In genomic region chr10:102066421-102067068, GRCh38 we compare ENCODE assay signal across 8 cellular contexts. TPM values are rescaled to one million over a fixed set of nuclear protein-coding genes. Genes with fewer than 3 reads are reported as not detected.
DNase-seq lines count a peak whose midpoint lies in the region; ATAC-seq, FAIRE-seq and TF ChIP-seq lines count a peak whose summit lies in the region.

No MANE protein-coding gene starts in this region.

- H3K9me1 ChIP-seq in endothelial cell of umbilical vein (replicated peaks; ENCODE audit: control insufficient read depth, extremely low read depth, insufficient read depth, low read length): no peaks in the 10 kb centered on the region

- H3K9me3 ChIP-seq in OCI-LY3 (ENCODE audit: insufficient read depth, low read length) (no peaks in the 10 kb centered on the region), endothelial cell of umbilical vein (replicated peaks; ENCODE audit: control insufficient read depth, insufficient read depth, low read length) (no peaks in the 10 kb centered on the region), psoas muscle (no peaks in the 10 kb centered on the region)

- H3K36me3 ChIP-seq in OCI-LY3 (replicated peaks; ENCODE audit: low read depth, low read length): no peaks in the 10 kb centered on the region
- no peaks in the 10 kb centered on the region for H3K36me3 ChIP-seq in endothelial cell of umbilical vein (ENCODE audit: control insufficient read depth in 2 of 2, extremely low read depth in 1 of 2, insufficient read depth in 2 of 2, low read length in 2 of 2)
- peaks cover 0 to 9% of the 10 kb centered on the region in 2 donors for H3K36me3 ChIP-seq in psoas muscle (ENCODE audit: insufficient read depth in 1 of 2, low read depth in 1 of 2)

- dilution Hi-C loops in endothelial cell of umbilical vein (cut with MboI; ENCODE audit: extremely low pct_ligation_motif_present, low sequenced_read_pairs): no loop called here

- in situ Hi-C loops in G401 (cut with HindIII; ENCODE audit: low sequenced_read_pairs): no loop called here

- H3K9ac ChIP-seq in OCI-LY3 (ENCODE audit: low read length) (peak overlapping the region; percentile 65), endothelial cell of umbilical vein (replicated peaks; ENCODE audit: extremely low read depth, insufficient read depth, low read length) (no peak overlapping the region)

- H3K27me3 ChIP-seq in OCI-LY3 (ENCODE audit: low read depth, low read length) (no peaks in the 10 kb centered on the region), endothelial cell of umbilical vein (ENCODE audit: control insufficient read depth in 2 of 2, insufficient read depth in 2 of 2, low read length in 2 of 2) (no peaks in the 10 kb centered on the region), psoas muscle (ENCODE audit: insufficient read depth in 3 of 3, low read length in 2 of 3) (no peaks in the 10 kb centered on the region)

- no peak for FAIRE-seq in endothelial cell of umbilical vein (lab: Jason Lieb, UNC)

- H3K27ac ChIP-seq in OCI-LY3 (ENCODE audit: low read length): no peak overlapping the region
- H3K27ac ChIP-seq in endothelial cell of umbilical vein (ENCODE audit: insufficient read depth, low read depth, low read length): no peak overlapping the region
- H3K27ac ChIP-seq in psoas muscle: peak overlapping the region; percentile 88

- DNase-seq in G401 (ENCODE audit: low spot score) (peak; percentile 26), endothelial cell of umbilical vein (ENCODE audit: low read depth, low spot score) (no peak), psoas muscle (no peak), glomerular visceral epithelial cell (ENCODE audit: extremely low spot score) (no peak), omental fat pad (ENCODE audit: low spot score) (no peak), iPS-NIHi11 (ENCODE audit: low spot score) (no peak), NCI-H2196 (lab: John Stamatoyannopoulos, UW; ENCODE audit: unreplicated experiment) (no peak)

- ATAC-seq in psoas muscle (no peak), omental fat pad (ENCODE audit: low FRiP score) (no peak)

- intact Hi-C loops in endothelial cell of umbilical vein (cut with micrococcal nuclease): no loop called here
- intact Hi-C loops in psoas muscle (cut with DNase I): no loop called here

- no peak overlapping the region for H2AFZ ChIP-seq in OCI-LY3 (ENCODE audit: low read depth, low read length)
- H2AFZ ChIP-seq in endothelial cell of umbilical vein (ENCODE audit: low read depth, low read length): no peak overlapping the region

- H3K4me1 ChIP-seq in OCI-LY3 (ENCODE audit: low read length) (peaks cover 13% of the 10 kb centered on the region), endothelial cell of umbilical vein (ENCODE audit: control insufficient read depth, extremely low read depth, insufficient read depth, low read length) (peaks cover 14% of the 10 kb centered on the region), psoas muscle (peaks cover 18% of the 10 kb centered on the region)

- H4K20me1 ChIP-seq in OCI-LY3 (ENCODE audit: insufficient read depth, low read length) (no peaks in the 10 kb centered on the region), endothelial cell of umbilical vein (replicated peaks; ENCODE audit: control insufficient read depth, extremely low read depth, insufficient read depth, low read length) (no peaks in the 10 kb centered on the region)

- TSS peak; percentile 38 for BruUV-seq in endothelial cell of umbilical vein (replicated peaks; lab: Mats Ljungman, UMichigan)

- H3K79me2 ChIP-seq in OCI-LY3 (ENCODE audit: low read length) (peaks cover 16% of the 10 kb centered on the region), endothelial cell of umbilical vein (ENCODE audit: control insufficient read depth, insufficient read depth, low read length) (peaks cover 30% of the 10 kb centered on the region)

- H3K4me3 ChIP-seq in OCI-LY3 (ENCODE audit: low read length) (peak overlapping the region; percentile 79), endothelial cell of umbilical vein (replicated peaks in 1 of 3; ENCODE audit: insufficient read depth in 1 of 3, low read depth in 1 of 3, low read length in 3 of 3) (peak overlapping the region in 1 of 3 experiments; percentile 42), psoas muscle (peak overlapping the region; percentile 90)

- CTCF ChIA-PET in endothelial cell of umbilical vein (lab: Charles Lee): interaction anchor here (0.9 to 4.4 kb wide), 8 partner anchors 14 to 230 kb away, joined by 3 to 45 read pairs (median 4); no protein-coding TSS in a partner anchor

- POLR2A ChIA-PET in endothelial cell of umbilical vein (lab: Charles Lee): no interaction called here

- no peak for TF ChIP-seq POLR2A in endothelial cell of umbilical vein (IDR thresholded peaks at IDR 0.05; ENCODE audit: low read depth, low read length)

- H3K4me2 ChIP-seq in OCI-LY3 (ENCODE audit: low read length) (peak overlapping the region; percentile 97), endothelial cell of umbilical vein (ENCODE audit: insufficient read depth, low read length) (peak overlapping the region; percentile 60)

- no peak for TF ChIP-seq CTCF in OCI-LY3 (IDR thresholded peaks at IDR 0.05; ENCODE audit: low read depth, low read length)
- no peak for TF ChIP-seq CTCF in endothelial cell of umbilical vein (IDR thresholded peaks at IDR 0.05; ENCODE audit: extremely low read depth in 1 of 2, insufficient read depth in 1 of 2, low read depth in 1 of 2, low read length in 2 of 2)
- TF ChIP-seq CTCF in psoas muscle (IDR thresholded peaks at IDR 0.05): no peak
- no peak for TF ChIP-seq CTCF in omental fat pad (IDR thresholded peaks at IDR 0.05)

- whole genome bisulfite sequencing in psoas muscle, 3 donors: 64 to 68% (median 64%) methylated on average over 15 of the region's 15 CpGs

TF ChIP-seq in endothelial cell of umbilical vein, 7 proteins besides CTCF, POLR2A, EP300 and RAD21:
- no peak for TF ChIP-seq FOS (IDR thresholded peaks at IDR 0.05; ENCODE audit: borderline replicate concordance, insufficient read depth, low read length)
- TF ChIP-seq GATA2 (IDR thresholded peaks at IDR 0.05; ENCODE audit: insufficient read depth, insufficient read length, low read depth, low read length): no peak
- no peak for TF ChIP-seq JUN (IDR thresholded peaks at IDR 0.05; ENCODE audit: borderline replicate concordance, insufficient read depth, insufficient read length, low read depth)
- no peak for TF ChIP-seq POLR2AphosphoS5 (IDR thresholded peaks at IDR 0.05; ENCODE audit: insufficient read depth, low read depth, low read length)
- no peak for TF ChIP-seq EZH2 (IDR thresholded peaks at IDR 0.05; ENCODE audit: borderline replicate concordance, low read depth, low read length, severe bottlenecking)
- no peak for TF ChIP-seq MYC (IDR thresholded peaks at IDR 0.05; ENCODE audit: low read depth, low read length)
- no peak for TF ChIP-seq MAX (IDR thresholded peaks at IDR 0.05; ENCODE audit: insufficient read depth, insufficient read length)

RNA-seq across cellular contexts. Expression of gene HPS6, which starts 1.4 kb away (rescaled TPM):
- total RNA-seq in G401 (2014; rRNA removed; shearing (Covaris generic)): 55.3 and 71.9 TPM in 2 replicates
- total RNA-seq in endothelial cell of umbilical vein (18.5 TPM in 2 replicates), psoas muscle (10 to 100 TPM in 2 of 4 donors, 1 to 10 TPM in 2; 8.8 to 13.2 (median 10.1) TPM), omental fat pad (10 to 100 TPM; 14.1 to 31.5 (median 22.5) TPM)
- polyA plus RNA-seq in endothelial cell of umbilical vein (9.3 and 11.6 TPM in 2 replicates), psoas muscle (10 to 100 TPM in 1 of 3 donors, 1 to 10 TPM in 2; 7.3 to 12.5 (median 9.8) TPM)
- 5.3 and 6.0 TPM in 2 replicates for polyA plus RNA-seq in endothelial cell of umbilical vein (2011; cell fraction: cytosol; rRNA removed)
- polyA plus RNA-seq in endothelial cell of umbilical vein (2011; cell fraction: nucleus; rRNA removed): 2.9 and 3.0 TPM in 2 replicates
- 10.9 and 12.3 TPM in 2 replicates for polyA plus RNA-seq in endothelial cell of umbilical vein (2012)
- polyA minus RNA-seq in endothelial cell of umbilical vein: 12.1 and 12.6 TPM in 2 replicates
- 15.7 TPM for polyA minus RNA-seq in endothelial cell of umbilical vein (2011; cell fraction: cytosol; rRNA and poly(A)+ RNA removed)
- polyA minus RNA-seq in endothelial cell of umbilical vein (2011; cell fraction: nucleus; rRNA and poly(A)+ RNA removed): 3.1 and 3.9 TPM in 2 replicates

RNA-seq across cellular contexts. Expression of gene ARMH3, which starts 10.6 kb away (rescaled TPM):
- 9.3 and 15.3 TPM in 2 replicates for total RNA-seq in G401 (2014; rRNA removed; shearing (Covaris generic))
- total RNA-seq in endothelial cell of umbilical vein (16.6 and 17.6 TPM in 2 replicates), psoas muscle (10 to 100 TPM; 14.1 to 22.9 (median 18.4) TPM), omental fat pad (10 to 100 TPM; 10.0 to 61.8 (median 12.7) TPM)
- polyA plus RNA-seq in endothelial cell of umbilical vein (12.6 and 13.1 TPM in 2 replicates), psoas muscle (10 to 100 TPM; 26.0 to 38.7 (median 30.2) TPM)
- 11.9 TPM in 2 replicates for polyA plus RNA-seq in endothelial cell of umbilical vein (2011; cell fraction: cytosol; rRNA removed)
- 16.9 and 18.1 TPM in 2 replicates for polyA plus RNA-seq in endothelial cell of umbilical vein (2011; cell fraction: nucleus; rRNA removed)
- polyA plus RNA-seq in endothelial cell of umbilical vein (2012): 14.3 and 14.4 TPM in 2 replicates
- polyA minus RNA-seq in endothelial cell of umbilical vein: 21.4 and 22.7 TPM in 2 replicates
- 7.9 TPM for polyA minus RNA-seq in endothelial cell of umbilical vein (2011; cell fraction: cytosol; rRNA and poly(A)+ RNA removed)
- polyA minus RNA-seq in endothelial cell of umbilical vein (2011; cell fraction: nucleus; rRNA and poly(A)+ RNA removed): 19.2 and 23.5 TPM in 2 replicates

RNA-seq across cellular contexts. Expression of gene LDB1, which starts 53.6 kb away (rescaled TPM):
- total RNA-seq in G401 (2014; rRNA removed; shearing (Covaris generic)): 59.7 and 62.5 TPM in 2 replicates
- 65.7 and 67.7 TPM in 2 replicates for total RNA-seq in endothelial cell of umbilical vein
- polyA plus RNA-seq in endothelial cell of umbilical vein: 137 and 149 TPM in 2 replicates
- polyA plus RNA-seq in endothelial cell of umbilical vein (2011; cell fraction: cytosol; rRNA removed): 73.3 and 78.4 TPM in 2 replicates
- polyA plus RNA-seq in endothelial cell of umbilical vein (2011; cell fraction: nucleus; rRNA removed): 307 and 369 TPM in 2 replicates
- polyA plus RNA-seq in endothelial cell of umbilical vein (2012): 64.8 and 70.6 TPM in 2 replicates
- 153 and 184 TPM in 2 replicates for polyA minus RNA-seq in endothelial cell of umbilical vein
- 33.7 TPM for polyA minus RNA-seq in endothelial cell of umbilical vein (2011; cell fraction: cytosol; rRNA and poly(A)+ RNA removed)
- 78.4 and 81.0 TPM in 2 replicates for polyA minus RNA-seq in endothelial cell of umbilical vein (2011; cell fraction: nucleus; rRNA and poly(A)+ RNA removed)
- 10 to 100 TPM; 22.0 to 29.8 (median 26.8) TPM for total RNA-seq in psoas muscle
- polyA plus RNA-seq in psoas muscle: 10 to 100 TPM; 13.9 to 24.9 (median 14.6) TPM
- 10 to 100 TPM; 20.1 to 33.2 (median 30.9) TPM for total RNA-seq in omental fat pad
